Comparison of ENCODE assay signal across 8 cellular contexts in the genomic region with DNA sequence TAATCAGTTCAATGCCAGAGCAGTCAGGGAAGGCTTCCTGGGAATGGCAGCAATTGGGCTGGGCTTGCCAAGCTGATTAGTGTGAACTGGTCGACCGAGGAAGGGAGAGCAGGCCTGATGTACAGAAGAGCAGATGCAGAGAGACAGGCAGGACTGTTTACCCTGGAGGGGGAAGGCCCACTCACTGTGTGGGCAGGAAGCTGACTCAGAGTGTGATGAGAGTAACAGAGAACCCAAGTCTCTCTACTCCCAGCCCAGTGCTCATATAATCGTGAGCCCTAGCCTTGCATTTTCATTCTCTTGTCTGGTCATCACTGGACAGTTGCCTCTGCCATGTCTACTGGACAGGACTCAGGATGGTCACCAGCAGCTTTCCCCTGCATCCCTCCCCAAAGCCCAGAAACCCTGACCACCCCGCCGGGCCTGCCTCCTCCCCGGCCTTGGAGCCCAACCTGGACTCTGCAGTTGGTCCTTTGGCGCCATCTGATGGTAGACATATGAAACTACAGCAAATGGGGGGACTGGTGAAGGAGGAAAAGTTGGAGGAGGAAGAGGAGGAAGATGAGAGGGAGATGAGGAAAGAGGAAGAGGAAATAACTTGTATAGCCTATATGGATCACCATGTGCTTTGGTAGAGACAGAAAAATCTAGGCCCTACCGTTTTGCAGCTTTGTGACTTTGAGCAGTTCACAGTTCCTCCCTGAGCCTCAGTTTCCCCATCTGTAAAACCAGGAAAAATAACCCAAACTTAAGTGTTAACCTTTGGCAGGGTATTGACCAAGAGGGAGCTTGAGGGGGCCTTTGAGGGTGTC. TPM values are rescaled to one million over a fixed set of nuclear protein-coding genes. Genes with fewer than 3 reads are reported as not detected.
A peak's percentile ranks its signal among the peaks of the same experiment; 100 is the strongest.
DNase-seq lines count a peak whose midpoint lies in the region; ATAC-seq and TF ChIP-seq lines count a peak whose summit lies in the region.

No MANE protein-coding gene starts in this region.

- H3K9me3 ChIP-seq in AG04450 (ENCODE audit: control insufficient read depth, insufficient read depth, low read length): no peaks in the 10 kb centered on the region; the same call in 1 of the 2 replicates

- POLR2A ChIA-PET in AG04450 (lab: Yijun Ruan, JAX): interaction anchor here (1.6 kb wide), 1 partner anchor 176 kb away, joined by 5 read pairs; no protein-coding TSS in a partner anchor
- POLR2A ChIA-PET in naive thymus-derived CD8-positive, alpha-beta T cell (lab: Charles Lee): interaction anchor here (0.9 to 4.4 kb wide), 7 partner anchors 9 to 176 kb away, joined by 3 to 41 read pairs (median 4); no protein-coding TSS in a partner anchor

- CTCF ChIA-PET in AG04450 (lab: Charles Lee): interaction anchor here (0.6 to 18.6 kb wide), 34 partner anchors 8 to 525 kb away, joined by 3 to 713 read pairs (median 5); a partner anchor contains a TSS

- DNase-seq in AG04450 (ENCODE audit: low read depth, low spot score) (no peak), NCI-H82 treated with DMSO at 0.1 percent for 48 hours (lab: John Stamatoyannopoulos, UW; ENCODE audit: unreplicated experiment) (peak; percentile 26), endothelial cell (ENCODE audit: low spot score) (peak; percentile 71), superior temporal gyrus (ENCODE audit: extremely low spot score) (peak; percentile 81)
- DNase-seq in activated CD8-positive, alpha-beta memory T cell treated with anti-CD3 and anti-CD28 coated beads for 24 hours: peak; percentile 92
- peak in 9 of 10 donors; percentile 30 to 83 (median 52) for DNase-seq in naive thymus-derived CD8-positive, alpha-beta T cell

- peak overlapping the region; percentile 21; the same call in 1 of the 2 replicates for H3K4me3 ChIP-seq in AG04450 (ENCODE audit: low read depth, low read length)

- H3K27ac ChIP-seq in AG04450 (ENCODE audit: low read depth, low read length): peak overlapping the region; percentile 11

- H3K27ac Mint-ChIP-seq in endothelial cell (ENCODE audit: unreplicated experiment): no peak overlapping the region
- peak overlapping the region in 7 of 10 donors; percentile 1 to 88 (median 81) for H3K27ac Mint-ChIP-seq in naive thymus-derived CD8-positive, alpha-beta T cell

- TF ChIP-seq POLR2A in GM18505 (IDR thresholded peaks at IDR 0.05; ENCODE audit: borderline replicate concordance, extremely low read depth, insufficient read depth, insufficient read length): no peak

- H3K36me3 Mint-ChIP-seq in endothelial cell (ENCODE audit: low read depth, unreplicated experiment): no peaks in the 10 kb centered on the region
- peaks cover 0 to 2% (median 0%) of the 10 kb centered on the region in 3 donors for H3K36me3 Mint-ChIP-seq in naive thymus-derived CD8-positive, alpha-beta T cell

- peaks cover 30% of the 10 kb centered on the region for H3K27me3 ChIP-seq in AG04450 (ENCODE audit: control insufficient read depth, insufficient read depth, low read length)

- H3K9me3 Mint-ChIP-seq in endothelial cell (ENCODE audit: unreplicated experiment): no peaks in the 10 kb centered on the region
- H3K9me3 Mint-ChIP-seq in naive thymus-derived CD8-positive, alpha-beta T cell: no peaks in the 10 kb centered on the region

- ATAC-seq in GM18505 (IDR thresholded peaks at IDR 0.05; ENCODE audit: unreplicated experiment): peak; percentile 95
- ATAC-seq in HG03097 (IDR thresholded peaks at IDR 0.05; ENCODE audit: low FRiP score, unreplicated experiment): peak; percentile 97
- ATAC-seq in naive thymus-derived CD8-positive, alpha-beta T cell: peak; percentile 79 to 98

- TF ChIP-seq CTCF in AG04450 (IDR thresholded peaks at IDR 0.05; ENCODE audit: low read depth, low read length) (peak; percentile 97), endothelial cell (IDR thresholded peaks at IDR 0.05; ENCODE audit: unreplicated experiment) (peak; percentile 89)

- H3K4me1 Mint-ChIP-seq in endothelial cell (ENCODE audit: unreplicated experiment): no peaks in the 10 kb centered on the region
- H3K4me1 Mint-ChIP-seq in naive thymus-derived CD8-positive, alpha-beta T cell: peaks cover 12 to 34% (median 25%) of the 10 kb centered on the region in 4 donors

- no peak overlapping the region for H3K4me3 Mint-ChIP-seq in endothelial cell (ENCODE audit: unreplicated experiment)
- H3K4me3 Mint-ChIP-seq in naive thymus-derived CD8-positive, alpha-beta T cell: peak overlapping the region in 9 of 10 donors; percentile 26 to 77 (median 64)

- H3K27me3 Mint-ChIP-seq in endothelial cell (ENCODE audit: unreplicated experiment): peaks cover 3% of the 10 kb centered on the region
- peaks cover 0 to 8% (median 6%) of the 10 kb centered on the region in 5 donors for H3K27me3 Mint-ChIP-seq in naive thymus-derived CD8-positive, alpha-beta T cell

RNA-seq across cellular contexts. Expression of a gene that starts 43.4 kb away (rescaled TPM):
- polyA plus RNA-seq in AG04450 (2011; rRNA removed): 2.6 and 3.2 TPM in 2 replicates
- 5.9 and 7.5 TPM in 2 replicates for polyA minus RNA-seq in AG04450 (2011; rRNA and poly(A)+ RNA removed)
- 16.0 TPM for total RNA-seq in endothelial cell (ENCODE audit: unreplicated experiment)
- 10 to 100 TPM; 10.3 to 12.0 TPM for total RNA-seq in naive thymus-derived CD8-positive, alpha-beta T cell
- 1 to 10 TPM in 1 of 3 donors, under 1 TPM in 2; 0.49 to 1.4 (median 0.87) TPM for polyA plus RNA-seq in naive thymus-derived CD8-positive, alpha-beta T cell
